ENCODE assay signal across 1 cellular context in genomic region chr20:2693286-2693995, GRCh38.
TF ChIP-seq lines count a peak whose summit lies in the region.

No MANE protein-coding gene starts in this region.

TF ChIP-seq in IMR-90, 13 proteins besides CTCF, POLR2A, EP300 and RAD21 (continued from another document):
- TF ChIP-seq RFX5 (IDR thresholded peaks at IDR 0.05; ENCODE audit: low read depth, low read length) (no peak), RCOR1 (IDR thresholded peaks at IDR 0.05; ENCODE audit: insufficient replicate concordance, low read length) (no peak), MAFK (IDR thresholded peaks at IDR 0.05; ENCODE audit: low read depth, low read length) (no peak), CEBPB (IDR thresholded peaks at IDR 0.05; ENCODE audit: low read depth, low read length) (no peak), ELK1 (IDR thresholded peaks at IDR 0.05; ENCODE audit: borderline replicate concordance, low read depth, low read length) (no peak)
